In the genomic region with DNA sequence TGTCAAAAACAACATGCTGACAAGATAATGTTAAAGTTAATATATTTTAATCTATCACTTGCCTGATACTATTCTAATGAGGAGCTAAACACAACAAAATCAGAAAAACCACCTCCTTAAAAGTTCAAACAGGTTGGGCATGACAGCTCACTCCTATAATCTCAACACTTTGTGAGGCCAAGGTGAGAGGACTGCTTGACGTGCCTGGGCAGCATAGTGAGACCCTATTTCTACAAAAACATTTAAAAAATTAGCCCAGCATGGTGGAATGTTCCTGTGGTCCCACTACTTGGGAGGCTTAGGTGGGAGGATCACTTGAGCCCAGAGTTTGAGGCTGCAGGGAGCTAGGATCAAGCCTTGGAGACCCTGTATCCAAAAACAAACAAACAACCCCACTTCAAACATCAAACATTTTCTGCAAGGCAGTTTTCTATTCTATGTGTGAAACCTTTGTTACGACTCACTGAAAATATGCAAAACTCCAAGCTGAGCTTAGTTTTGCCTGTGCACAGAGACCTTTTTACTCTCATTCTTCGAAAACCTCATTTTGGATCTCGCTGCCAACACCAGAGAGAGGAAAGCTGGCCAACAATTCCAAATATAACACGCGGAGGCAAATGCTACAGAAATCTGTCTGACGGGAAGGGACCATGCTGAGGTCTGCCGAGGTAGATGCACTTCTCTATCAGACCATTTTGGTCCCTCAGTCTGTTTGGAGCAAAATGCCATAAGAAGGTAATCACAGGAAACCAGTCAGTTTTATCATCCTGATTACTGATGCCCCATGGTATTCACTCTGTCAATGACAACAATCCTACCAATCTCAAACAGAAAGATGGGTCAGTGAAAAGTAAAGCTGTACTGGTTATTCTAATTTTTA, we compare ENCODE assay signal across 10 cellular contexts. TPM values are rescaled to one million over a fixed set of nuclear protein-coding genes. Genes with fewer than 3 reads are reported as not detected.
DNase-seq lines count a peak whose midpoint lies in the region; ATAC-seq, FAIRE-seq and TF ChIP-seq lines count a peak whose summit lies in the region.
"Had no signal": no experiment of that assay in that cellular context is flagged by ENCODE, and none has a peak within 500 bp of the region (broad histone marks: within the 10 kb centered on the region; RNA-seq: fewer than 3 reads in every experiment).

No MANE protein-coding gene starts in this region.

- H3K4me1 ChIP-seq in SK-N-SH (ENCODE audit: control insufficient read depth in 1 of 2, insufficient read depth in 2 of 2, low read depth in 1 of 2, low read length in 1 of 2) (peaks cover 12 to 20% of the 10 kb centered on the region in 2 experiments; a peak in 3 of 4 replicates), OCI-LY3 (ENCODE audit: low read length) (peaks cover 37% of the 10 kb centered on the region), skeletal muscle satellite cell (ENCODE audit: control insufficient read depth, insufficient read depth, low read length) (peaks cover 36% of the 10 kb centered on the region), pancreas (peaks cover 9 to 46% (median 43%) of the 10 kb centered on the region in 3 donors)

- H3K36me3 ChIP-seq in SK-N-SH (replicated peaks in 1 of 2; ENCODE audit: control insufficient read depth in 1 of 2, insufficient read depth in 2 of 2, low read length in 1 of 2) (peaks cover 20 to 31% of the 10 kb centered on the region in 2 experiments), OCI-LY3 (replicated peaks; ENCODE audit: low read depth, low read length) (peaks cover 76% of the 10 kb centered on the region), skeletal muscle satellite cell (ENCODE audit: insufficient read depth, low read length) (peaks cover 21% of the 10 kb centered on the region), pancreas (no peaks in the 10 kb centered on the region)

- H2AFZ ChIP-seq in SK-N-SH (ENCODE audit: low read depth), result no peak overlapping the region
- no peak overlapping the region for H2AFZ ChIP-seq in OCI-LY3 (ENCODE audit: low read depth, low read length)

- H3K4me3 ChIP-seq in SK-N-SH (ENCODE audit: low read depth in 2 of 2, low read length in 1 of 2) (peak overlapping the region in 1 of 2 experiments; percentile 30; a peak in 2 of 4 replicates), OCI-LY3 (ENCODE audit: low read length) (no peak overlapping the region), dorsolateral prefrontal cortex (peak overlapping the region in 23 of 59 donors; percentile 2 to 31 (median 13)), skeletal muscle satellite cell (ENCODE audit: low read length) (peak overlapping the region; percentile 3), pancreas (no peak overlapping the region)
- H3K4me3 ChIP-seq: MG63 had no signal

- no peaks in the 10 kb centered on the region for H3K9me3 ChIP-seq in SK-N-SH
- no peaks in the 10 kb centered on the region for H3K9me3 ChIP-seq in OCI-LY3 (ENCODE audit: insufficient read depth, low read length)
- H3K9me3 ChIP-seq in skeletal muscle satellite cell (replicated peaks; ENCODE audit: low read length), result no peaks in the 10 kb centered on the region
- H3K9me3 ChIP-seq in pancreas, result no peaks in the 10 kb centered on the region
- H3K9me3 ChIP-seq: MG63 had no signal

- peak overlapping the region; percentile 56 for H3K4me2 ChIP-seq in SK-N-SH
- H3K4me2 ChIP-seq in OCI-LY3 (ENCODE audit: low read length), result peak overlapping the region; percentile 17
- H3K4me2 ChIP-seq in skeletal muscle satellite cell (ENCODE audit: low read length), result peak overlapping the region; percentile 71

- DNase-seq in SK-N-SH (no peak), dorsolateral prefrontal cortex (peak in 1 of 10 donors; percentile 40), pancreas (no peak), ecto neural progenitor cell (ENCODE audit: low spot score) (no peak)
- DNase-seq: MG63, substantia nigra had no signal

- TF ChIP-seq EP300 in SK-N-SH (IDR thresholded peaks at IDR 0.05; ENCODE audit: borderline replicate concordance in 1 of 2, low read depth in 1 of 2, low read length in 1 of 2), result no peak

- H3K27ac ChIP-seq in SK-N-SH (ENCODE audit: low read depth in 2 of 2, low read length in 1 of 2) (peak overlapping the region in 1 of 2 experiments; percentile 99; a peak in 2 of 4 replicates), OCI-LY3 (ENCODE audit: low read length) (no peak overlapping the region; the same call in 1 of the 2 replicates), dorsolateral prefrontal cortex (peak overlapping the region in 57 of 59 donors; percentile 8 to 100 (median 66)), pancreas (no peak overlapping the region)

- H4K20me1 ChIP-seq in SK-N-SH (ENCODE audit: insufficient read depth), result peaks cover 39% of the 10 kb centered on the region
- H4K20me1 ChIP-seq in OCI-LY3 (ENCODE audit: insufficient read depth, low read length), result peaks cover 87% of the 10 kb centered on the region

- TF ChIP-seq RAD21 in SK-N-SH (IDR thresholded peaks at IDR 0.05; ENCODE audit: low read length), result no peak

- TF ChIP-seq CTCF in SK-N-SH (IDR thresholded peaks at IDR 0.05), result no peak
- no peak for TF ChIP-seq CTCF in OCI-LY3 (IDR thresholded peaks at IDR 0.05; ENCODE audit: low read depth, low read length)
- TF ChIP-seq CTCF in dorsolateral prefrontal cortex (IDR thresholded peaks at IDR 0.05 in 54 of 56, conservative IDR thresholded peaks at IDR 0.05 in 2 of 56; ENCODE audit: low read depth in 1 of 56, partially characterized antibody in 56 of 56), result no peak
- no peak for TF ChIP-seq CTCF in pancreas (IDR thresholded peaks at IDR 0.05)

- 79% methylated on average over 8 of the region's 8 CpGs for WGBS in SK-N-SH (ENCODE audit: low lambda C conversion rate)
- 49 to 52% methylated on average over 8 of the region's 8 CpGs for WGBS in pancreas, 2 donors

- no peak; the same call in 2 of the 3 replicates for ATAC-seq in SK-N-SH treated with all-trans-retinoic acid at 6 μM for 48 hours
- ATAC-seq in pancreas, result no peak
- no peak for ATAC-seq in GM21576 (IDR thresholded peaks at IDR 0.05; ENCODE audit: unreplicated experiment)

- POLR2A ChIA-PET in SK-N-SH (lab: Yijun Ruan, JAX), result no interaction called here

- H3K79me2 ChIP-seq in SK-N-SH (ENCODE audit: insufficient read depth) (peaks cover 96% of the 10 kb centered on the region), OCI-LY3 (ENCODE audit: low read length) (peaks cover 100% of the 10 kb centered on the region)

- peaks cover 45% of the 10 kb centered on the region for H3F3A ChIP-seq in SK-N-SH (replicated peaks; ENCODE audit: insufficient read depth)

- CTCF ChIA-PET in SK-N-SH (lab: Yijun Ruan, JAX), result interaction anchor here (1.1 to 2.3 kb wide), 11 partner anchors 8 to 220 kb away, joined by 3 to 12 read pairs (median 4); partner anchors contain the start of gene FLOT2

- no peaks in the 10 kb centered on the region for H3K27me3 ChIP-seq in SK-N-SH (ENCODE audit: insufficient read depth)
- H3K27me3 ChIP-seq in OCI-LY3 (ENCODE audit: low read depth, low read length), result no peaks in the 10 kb centered on the region
- H3K27me3 ChIP-seq in dorsolateral prefrontal cortex, result no peaks in the 10 kb centered on the region
- H3K27me3 ChIP-seq in skeletal muscle satellite cell (ENCODE audit: control insufficient read depth, insufficient read depth, low read length), result no peaks in the 10 kb centered on the region
- no peaks in the 10 kb centered on the region for H3K27me3 ChIP-seq in pancreas
- H3K27me3 ChIP-seq: MG63 had no signal

- peak overlapping the region; percentile 71 for H3K9ac ChIP-seq in SK-N-SH
- H3K9ac ChIP-seq in OCI-LY3 (ENCODE audit: low read length), result no peak overlapping the region
- H3K9ac ChIP-seq in skeletal muscle satellite cell (ENCODE audit: low read depth, low read length), result peak overlapping the region; percentile 61

- intact Hi-C loops in dorsolateral prefrontal cortex (cut with DNase I) (no loop called here), pancreas (cut with DNase I) (no loop called here)

- H3K9me2 ChIP-seq in SK-N-SH, result no peaks in the 10 kb centered on the region

- no peak for FAIRE-seq in pancreas (lab: Jason Lieb, UNC)

TF ChIP-seq in SK-N-SH, 30 proteins besides CTCF, POLR2A, EP300 and RAD21 (continues in another document):
- TF ChIP-seq GATA2 (CRISPR knock-in tag; IDR thresholded peaks at IDR 0.05) (no peak), JUND (IDR thresholded peaks at IDR 0.05) (peak; percentile 41; the same call in 1 of the 2 replicates), SIN3A (IDR thresholded peaks at IDR 0.05; ENCODE audit: borderline replicate concordance, low read depth, low read length) (no peak)

TF ChIP-seq in SK-N-SH treated with all-trans-retinoic acid at 6 μM for 48 hours, 23 proteins besides CTCF, POLR2A, EP300 and RAD21 (continues in another document):
- TF ChIP-seq ZFP30 (CRISPR knock-in tag; IDR thresholded peaks at IDR 0.05) (no peak), OSR1 (CRISPR knock-in tag; IDR thresholded peaks at IDR 0.05) (no peak)

RNA-seq across cellular contexts. Expression of gene PHF12, which starts 6.2 kb away (rescaled TPM):
- polyA plus RNA-seq in SK-N-SH (2012; rRNA removed) (17.8 and 24.0 TPM in 2 replicates), pancreas (10 to 100 TPM; 23.5 to 25.7 TPM)
- polyA plus RNA-seq in SK-N-SH (2012; cell fraction: cytosol; rRNA removed), result 12.2 and 17.3 TPM in 2 replicates
- 53.0 and 68.5 TPM in 2 replicates for polyA plus RNA-seq in SK-N-SH (2012; cell fraction: nucleus; rRNA removed)
- total RNA-seq in dorsolateral prefrontal cortex (10 to 100 TPM; 32.6 to 65.4 (median 44.1) TPM), pancreas (10 to 100 TPM; 19.9 to 31.6 (median 25.6) TPM)
- 13.3 and 27.1 TPM in 2 replicates for total RNA-seq in skeletal muscle satellite cell (2012; rRNA removed)

RNA-seq across cellular contexts. Expression of gene DHRS13, which starts 42.2 kb away (rescaled TPM):
- polyA plus RNA-seq in SK-N-SH (2012; rRNA removed) (7.4 and 7.6 TPM in 2 replicates), pancreas (1 to 10 TPM; 8.6 to 9.8 TPM)
- 6.3 and 7.5 TPM in 2 replicates for polyA plus RNA-seq in SK-N-SH (2012; cell fraction: cytosol; rRNA removed)
- 5.2 and 7.9 TPM in 2 replicates for polyA plus RNA-seq in SK-N-SH (2012; cell fraction: nucleus; rRNA removed)
- total RNA-seq in dorsolateral prefrontal cortex (10 to 100 TPM in 61 of 120 experiments, 1 to 10 TPM in 59; 5.9 to 22.5 (median 10.1) TPM), pancreas (1 to 10 TPM; 2.6 to 6.1 (median 4.5) TPM)
- 3.8 and 4.6 TPM in 2 replicates for total RNA-seq in skeletal muscle satellite cell (2012; rRNA removed)

RNA-seq across cellular contexts. Expression of gene FLOT2, which starts 47.6 kb away (rescaled TPM):
- polyA plus RNA-seq in SK-N-SH (2012; rRNA removed) (89.8 and 105 TPM in 2 replicates), pancreas (10 to 100 TPM; 37.4 to 43.9 TPM)
- 71.5 and 96.6 TPM in 2 replicates for polyA plus RNA-seq in SK-N-SH (2012; cell fraction: cytosol; rRNA removed)
- 73.5 and 91.2 TPM in 2 replicates for polyA plus RNA-seq in SK-N-SH (2012; cell fraction: nucleus; rRNA removed)
- total RNA-seq in dorsolateral prefrontal cortex (100 to 1,000 TPM in 84 of 120 experiments, 10 to 100 TPM in 36; 50.7 to 182 (median 108) TPM), pancreas (10 to 100 TPM; 32.1 to 65.2 (median 35.6) TPM)
- 31.9 and 32.5 TPM in 2 replicates for total RNA-seq in skeletal muscle satellite cell (2012; rRNA removed)

Comparison
In these comparisons a context has a peak if more than half of its experiments do, and no peak if none do; other contexts are left out.
1. H3K27ac ChIP-seq: peak in dorsolateral prefrontal cortex (57 of 59); none in OCI-LY3 (single experiment) and pancreas (0 of 4).
2. H3K4me2 ChIP-seq: peak in every context shown above with its lines; median percentile 71 in skeletal muscle satellite cell; 56 in SK-N-SH; 17 in OCI-LY3.